ENCODE assay signal across 27 cellular contexts in genomic region chr4:109419679-109420078, GRCh38. TPM values are rescaled to one million over a fixed set of nuclear protein-coding genes. Genes with fewer than 3 reads are reported as not detected.
A peak's percentile ranks its signal among the peaks of the same experiment; 100 is the strongest.
DNase-seq lines count a peak whose midpoint lies in the region; TF ChIP-seq lines count a peak whose summit lies in the region.
"Had no signal": no experiment of that assay in that cellular context is flagged by ENCODE, and none has a peak within 500 bp of the region (broad histone marks: within the 10 kb centered on the region; RNA-seq: fewer than 3 reads in every experiment).

No MANE protein-coding gene starts in this region.

- H3K4me3 ChIP-seq in H7 (ENCODE audit: insufficient read depth, low read depth, low read length) (no peak overlapping the region), NB4 (ENCODE audit: low read depth, low read length) (no peak overlapping the region), endodermal cell (ENCODE audit: low read length) (peak overlapping the region; percentile 68), esophagus squamous epithelium (no peak overlapping the region)
- H3K4me3 ChIP-seq: left lung, SK-N-MC had no signal

- peak; percentile 43 for DNase-seq in H7
- peak; percentile 76 for DNase-seq in NB4 (ENCODE audit: low read depth)
- DNase-seq in endodermal cell: peak; percentile 80
- no peak for DNase-seq in posterior cingulate gyrus
- DNase-seq in T-helper 2 cell: no peak
- no peak for DNase-seq in esophagus squamous epithelium (lab: John Stamatoyannopoulos, UW)
- DNase-seq: activated CD4-positive, alpha-beta T cell treated with anti-CD3 and anti-CD28 coated beads, Interleukin-2, amount 10 ng/mL, durations not matched to agents 7 days and 5 days; anterior cingulate cortex; Calu3; central memory CD4-positive, alpha-beta T cell; head of caudate nucleus; left lung; MM.1S; natural killer cell; NCI-H146; NCI-H526; right cardiac atrium; RPMI8226; WERI-Rb-1 had no signal

- H3K27me3 Mint-ChIP-seq in endodermal cell (ENCODE audit: insufficient read depth) (no peaks in the 10 kb centered on the region), nephron (ENCODE audit: low read depth) (no peaks in the 10 kb centered on the region)
- H3K27me3 Mint-ChIP-seq: activated CD4-positive, alpha-beta T cell treated with anti-CD3 and anti-CD28 coated beads, Interleukin-2, amount 10 ng/mL, durations not matched to agents 7 days and 5 days; activated naive CD4-positive, alpha-beta T cell treated with anti-CD3 and anti-CD28 coated beads, Interleukin-2, amount 50 U/mL, for 24 hours; stimulated activated naive CD8-positive, alpha-beta T cell treated with anti-CD3 and anti-CD28 coated beads, Interleukin-15, Interleukin-2, amounts not matched to agents 100 ng/mL and 50 ng/mL, for 24 hours had no signal

- H3K36me3 Mint-ChIP-seq in endodermal cell (ENCODE audit: low read depth): no peaks in the 10 kb centered on the region
- H3K36me3 Mint-ChIP-seq in nephron (ENCODE audit: low read depth): peaks cover 4% of the 10 kb centered on the region
- H3K36me3 Mint-ChIP-seq: activated naive CD4-positive, alpha-beta T cell treated with anti-CD3 and anti-CD28 coated beads, Interleukin-2, amount 50 U/mL, for 24 hours; natural killer cell had no signal

- H3K27me3 ChIP-seq in H7 (ENCODE audit: control insufficient read depth, insufficient read depth, low read length): no peaks in the 10 kb centered on the region
- no peaks in the 10 kb centered on the region for H3K27me3 ChIP-seq in endodermal cell (ENCODE audit: control insufficient read depth, insufficient read depth, low read length, poor library complexity, severe bottlenecking)
- no peaks in the 10 kb centered on the region for H3K27me3 ChIP-seq in esophagus squamous epithelium
- H3K27me3 ChIP-seq: left lung had no signal

- H3K9me3 ChIP-seq in endodermal cell (ENCODE audit: control insufficient read depth, low read length): peaks cover 11% of the 10 kb centered on the region
- H3K9me3 ChIP-seq in esophagus squamous epithelium: no peaks in the 10 kb centered on the region
- H3K9me3 ChIP-seq: left lung had no signal

- intact Hi-C loops in posterior cingulate gyrus (cut with DNase I): loop anchor here (5.0 kb wide), 1 partner anchor 238 kb away; no protein-coding TSS in a partner anchor
- intact Hi-C loops in esophagus squamous epithelium (cut with DNase I): loop anchor here (5.0 to 10.0 kb wide), 2 partner anchors 398 to 555 kb away; partner anchors contain the start of gene GAR1

- H3K27ac ChIP-seq in endodermal cell (ENCODE audit: low read depth, low read length) (peak overlapping the region; percentile 67), esophagus squamous epithelium (no peak overlapping the region)
- H3K27ac ChIP-seq: C4-2B, HL-60, left lung, parathyroid adenoma, SK-N-MC, WERI-Rb-1 had no signal

- TF ChIP-seq POLR2A in NB4 (IDR thresholded peaks at IDR 0.05; ENCODE audit: extremely low read depth, insufficient read length): no peak
- TF ChIP-seq POLR2A in esophagus squamous epithelium (IDR thresholded peaks at IDR 0.05): no peak

- H3K9ac ChIP-seq in endodermal cell (ENCODE audit: extremely low read depth, low read length, poor library complexity, severe bottlenecking): peak overlapping the region; percentile 79
- H3K9ac ChIP-seq: parathyroid adenoma had no signal

- WGBS in endodermal cell (ENCODE audit: insufficient coverage in 1 of 2, insufficient read length in 1 of 2), 2 experiments: 21 to 65% methylated on average over 2 of the region's 2 CpGs
- 94 to 100% methylated on average over 2 of the region's 2 CpGs for WGBS in esophagus squamous epithelium, 2 donors

- H3K4me1 ChIP-seq in endodermal cell (ENCODE audit: control insufficient read depth, insufficient read depth, low read length) (peaks cover 17% of the 10 kb centered on the region), esophagus squamous epithelium (peaks cover 0 to 5% (median 2%) of the 10 kb centered on the region in 3 donors)
- H3K4me1 ChIP-seq: parathyroid adenoma had no signal

- H3K4me3 Mint-ChIP-seq in endodermal cell (peak overlapping the region; percentile 40), nephron (no peak overlapping the region)
- H3K4me3 Mint-ChIP-seq: activated CD4-positive, alpha-beta T cell treated with anti-CD3 and anti-CD28 coated beads, Interleukin-2, amount 10 ng/mL, durations not matched to agents 7 days and 5 days; activated naive CD4-positive, alpha-beta T cell treated with anti-CD3 and anti-CD28 coated beads, Interleukin-2, amount 50 U/mL, for 24 hours; activated T-helper 1 cell treated with anti-CD3 and anti-CD28 coated beads, Interleukin-12 subunit alpha, Interleukin-12 subunit beta, Interleukin-2, Interleukin-4 antibody, amounts not matched to agents 30 ng/mL and 10 ng/mL and 1 ng/mL, durations not matched to agents 14 hours and 24 hours and 36 hours; natural killer cell; stimulated activated naive CD8-positive, alpha-beta T cell treated with anti-CD3 and anti-CD28 coated beads, Interleukin-15, Interleukin-2, amounts not matched to agents 100 ng/mL and 50 ng/mL, for 24 hours had no signal

- H3K9me3 Mint-ChIP-seq in endodermal cell (peaks cover 2% of the 10 kb centered on the region), nephron (no peaks in the 10 kb centered on the region)
- H3K9me3 Mint-ChIP-seq: activated CD4-positive, alpha-beta T cell treated with anti-CD3 and anti-CD28 coated beads, Interleukin-2, amount 10 ng/mL, durations not matched to agents 7 days and 5 days; activated naive CD4-positive, alpha-beta T cell treated with anti-CD3 and anti-CD28 coated beads, Interleukin-2, amount 50 U/mL, for 24 hours; activated T-helper 1 cell treated with anti-CD3 and anti-CD28 coated beads, Interleukin-12 subunit alpha, Interleukin-12 subunit beta, Interleukin-2, Interleukin-4 antibody, amounts not matched to agents 30 ng/mL and 10 ng/mL and 1 ng/mL, durations not matched to agents 14 hours and 24 hours and 36 hours; natural killer cell; stimulated activated naive CD8-positive, alpha-beta T cell treated with anti-CD3 and anti-CD28 coated beads, Interleukin-15, Interleukin-2, amounts not matched to agents 100 ng/mL and 50 ng/mL, for 24 hours had no signal

- H3K36me3 ChIP-seq in H7 (replicated peaks; ENCODE audit: control insufficient read depth, insufficient read depth, low read length) (no peaks in the 10 kb centered on the region), endodermal cell (ENCODE audit: control insufficient read depth, insufficient read depth, low read length) (no peaks in the 10 kb centered on the region), esophagus squamous epithelium (no peaks in the 10 kb centered on the region)
- H3K36me3 ChIP-seq: left lung, WERI-Rb-1 had no signal

- H3K4me1 Mint-ChIP-seq in endodermal cell: peaks cover 39% of the 10 kb centered on the region
- peaks cover 20% of the 10 kb centered on the region for H3K4me1 Mint-ChIP-seq in nephron

- peak overlapping the region; percentile 95 for H3K27ac Mint-ChIP-seq in endodermal cell
- H3K27ac Mint-ChIP-seq in nephron: peak overlapping the region; percentile 58 to 85 (median 70)
- H3K27ac Mint-ChIP-seq: activated CD4-positive, alpha-beta T cell treated with anti-CD3 and anti-CD28 coated beads, Interleukin-2, amount 10 ng/mL, durations not matched to agents 7 days and 5 days; activated naive CD4-positive, alpha-beta T cell treated with anti-CD3 and anti-CD28 coated beads, Interleukin-2, amount 50 U/mL, for 24 hours; activated T-helper 1 cell treated with anti-CD3 and anti-CD28 coated beads, Interleukin-12 subunit alpha, Interleukin-12 subunit beta, Interleukin-2, Interleukin-4 antibody, amounts not matched to agents 30 ng/mL and 10 ng/mL and 1 ng/mL, durations not matched to agents 14 hours and 24 hours and 36 hours; natural killer cell; stimulated activated naive CD8-positive, alpha-beta T cell treated with anti-CD3 and anti-CD28 coated beads, Interleukin-15, Interleukin-2, amounts not matched to agents 100 ng/mL and 50 ng/mL, for 24 hours had no signal

- no peak for TF ChIP-seq CTCF in NB4 (IDR thresholded peaks at IDR 0.05; ENCODE audit: low read depth, low read length)
- TF ChIP-seq CTCF in endodermal cell (conservative IDR thresholded peaks at IDR 0.05): no peak
- TF ChIP-seq CTCF in nephron (IDR thresholded peaks at IDR 0.05; ENCODE audit: unreplicated experiment in 3 of 3): no peak
- no peak for TF ChIP-seq CTCF in esophagus squamous epithelium (IDR thresholded peaks at IDR 0.05)

RNA-seq across cellular contexts. Expression of gene SEC24B, which starts 13.9 kb away (rescaled TPM):
- total RNA-seq in H7 (2014; rRNA removed; shearing (Covaris generic)): 21.4 and 21.7 TPM in 2 replicates
- total RNA-seq in endodermal cell (10 to 100 TPM; 42.5 to 48.6 TPM), esophagus squamous epithelium (10 to 100 TPM; 20.4 to 38.5 (median 29.1) TPM)
- polyA plus RNA-seq in endodermal cell (2013, experiment 1 of 2): 36.3 TPM
- polyA plus RNA-seq in endodermal cell (2013, experiment 2 of 2): 34.6 TPM

Comparison
In these comparisons a context has a peak if more than half of its experiments do, and no peak if none do; other contexts are left out.
1. DNase-seq: peak in H7 (single experiment), NB4 (single experiment) and endodermal cell (single experiment); none in posterior cingulate gyrus (0 of 10), T-helper 2 cell (0 of 5) and esophagus squamous epithelium (single experiment).